ENCODE assay signal across 19 cellular contexts in genomic region chr5:38755171-38755570, GRCh38.
A peak's percentile ranks its signal among the peaks of the same experiment; 100 is the strongest.
DNase-seq lines count a peak whose midpoint lies in the region; ATAC-seq and TF ChIP-seq lines count a peak whose summit lies in the region.
"Had no signal": no experiment of that assay in that cellular context is flagged by ENCODE, and none has a peak within 500 bp of the region (broad histone marks: within the 10 kb centered on the region; RNA-seq: fewer than 3 reads in every experiment).

No MANE protein-coding gene starts in this region.

- ATAC-seq in left ventricle myocardium superior, result no peak
- ATAC-seq in foreskin keratinocyte, result peak; percentile 46
- ATAC-seq in activated T-cell treated with anti-CD3 and anti-CD28 coated beads, Interleukin-2, amount 50 U/mL, for 72 hours (replicated peaks in 1 of 2), result no peak
- ATAC-seq: HCT116 had no signal

- no peak overlapping the region for H3K4me3 ChIP-seq in left ventricle myocardium inferior

- H3K9me3 ChIP-seq in left ventricle myocardium inferior (replicated peaks), result no peaks in the 10 kb centered on the region

- H3K4me3 Mint-ChIP-seq in activated T-cell treated with anti-CD3 and anti-CD28 coated beads, Interleukin-2, amount 50 U/mL, for 72 hours, result no peak overlapping the region
- H3K4me3 Mint-ChIP-seq: naive B cell had no signal

- H3K4me1 ChIP-seq in left ventricle myocardium inferior, result peaks cover 25% of the 10 kb centered on the region
- no peaks in the 10 kb centered on the region for H3K4me1 ChIP-seq in foreskin keratinocyte

- H3K27me3 ChIP-seq in left ventricle myocardium inferior (ENCODE audit: low read depth) (no peaks in the 10 kb centered on the region), foreskin keratinocyte (peaks cover 25% of the 10 kb centered on the region)

- no peaks in the 10 kb centered on the region for H3K36me3 ChIP-seq in left ventricle myocardium inferior
- H3K36me3 ChIP-seq: WERI-Rb-1 had no signal

- H3K4me1 Mint-ChIP-seq in activated T-cell treated with anti-CD3 and anti-CD28 coated beads, Interleukin-2, amount 50 U/mL, for 72 hours (ENCODE audit: low read depth), result no peaks in the 10 kb centered on the region
- H3K4me1 Mint-ChIP-seq: naive B cell had no signal

- TF ChIP-seq CTCF in left ventricle myocardium inferior (IDR thresholded peaks at IDR 0.05; ENCODE audit: borderline replicate concordance), result peak; percentile 9
- no peak for TF ChIP-seq CTCF in foreskin keratinocyte (conservative IDR thresholded peaks at IDR 0.05)

- no peaks in the 10 kb centered on the region for H3K9me3 Mint-ChIP-seq in activated T-cell treated with anti-CD3 and anti-CD28 coated beads, Interleukin-2, amount 50 U/mL, for 72 hours

- DNase-seq in left ventricle myocardium inferior (no peak), left ventricle myocardium superior (no peak), amniotic epithelial cell (ENCODE audit: low read depth) (peak; percentile 74), foreskin keratinocyte (no peak), NCI-H510A (lab: John Stamatoyannopoulos, UW) (no peak), SW480 (ENCODE audit: low spot score) (no peak), superior temporal gyrus (ENCODE audit: extremely low spot score) (no peak)
- no peak for DNase-seq in activated T-cell treated with anti-CD3 and anti-CD28 coated beads, Interleukin-2, amount 50 U/mL, for 72 hours
- DNase-seq: ACHN; activated naive CD4-positive, alpha-beta T cell; cerebellar nuclear complex; hippocampal formation; KG1; naive B cell; NCI-H1417; OCI-M1; stimulated activated CD4-positive, alpha-beta T cell treated with anti-CD3 and anti-CD28 coated beads, Interleukin-4, amount 100 ng/mL, for 24 hours; WERI-Rb-1 had no signal

- H3K36me3 Mint-ChIP-seq in activated T-cell treated with anti-CD3 and anti-CD28 coated beads, Interleukin-2, amount 50 U/mL, for 72 hours (ENCODE audit: insufficient read depth in 2 of 2), result no peaks in the 10 kb centered on the region
- H3K36me3 Mint-ChIP-seq: naive B cell had no signal

- no peak overlapping the region for H3K27ac ChIP-seq in left ventricle myocardium inferior (replicated peaks)
- H3K27ac ChIP-seq in foreskin keratinocyte, result no peak overlapping the region
- H3K27ac ChIP-seq: WERI-Rb-1 had no signal

- no peak overlapping the region for H3K27ac Mint-ChIP-seq in activated T-cell treated with anti-CD3 and anti-CD28 coated beads, Interleukin-2, amount 50 U/mL, for 72 hours

- H3K27me3 Mint-ChIP-seq in activated T-cell treated with anti-CD3 and anti-CD28 coated beads, Interleukin-2, amount 50 U/mL, for 72 hours (ENCODE audit: low read depth), result peaks cover 46% of the 10 kb centered on the region

- intact Hi-C loops in left ventricle myocardium inferior (cut with micrococcal nuclease) (no loop called here), left ventricle myocardium superior (cut with micrococcal nuclease) (no loop called here)
